ENCODE assay signal across 17 cellular contexts in the genomic region with DNA sequence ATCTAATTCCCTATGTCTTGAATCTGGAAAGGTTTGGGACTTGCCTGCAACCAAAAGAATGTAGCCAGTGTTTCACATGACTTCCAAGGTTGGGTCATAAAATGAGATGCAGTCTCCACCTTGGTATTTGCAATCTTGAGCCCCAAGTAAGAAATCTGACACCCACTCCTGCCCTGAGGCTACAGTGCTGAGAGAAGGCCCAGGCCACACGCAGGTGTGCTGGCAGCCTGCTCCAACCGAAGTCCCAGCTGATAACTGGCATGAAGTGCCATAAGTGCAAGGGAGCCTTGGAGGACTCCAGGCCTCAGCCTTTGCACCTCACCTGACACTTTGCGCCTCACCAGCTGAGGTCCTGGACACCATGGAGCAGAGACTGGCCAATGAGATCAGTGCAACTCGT.
DNase-seq lines count a peak whose midpoint lies in the region; FAIRE-seq and TF ChIP-seq lines count a peak whose summit lies in the region.
"Had no signal": no experiment of that assay in that cellular context is flagged by ENCODE, and none has a peak within 500 bp of the region (broad histone marks: within the 10 kb centered on the region; RNA-seq: fewer than 3 reads in every experiment).

No MANE protein-coding gene starts in this region.

- no peak for TF ChIP-seq POLR2A in sigmoid colon (IDR thresholded peaks at IDR 0.05)

- no peak for TF ChIP-seq EP300 in sigmoid colon (IDR thresholded peaks at IDR 0.05)

- H3K27me3 ChIP-seq in Karpas-422 (ENCODE audit: low read length) (no peaks in the 10 kb centered on the region), mammary epithelial cell (ENCODE audit: insufficient read depth, low read length) (no peaks in the 10 kb centered on the region), sigmoid colon (no peaks in the 10 kb centered on the region)
- H3K27me3 ChIP-seq: dorsolateral prefrontal cortex, ovary, Peyer's patch, tibial artery had no signal

- no peak overlapping the region for H3K9ac ChIP-seq in Karpas-422 (ENCODE audit: low read length)
- no peak overlapping the region for H3K9ac ChIP-seq in mammary epithelial cell (ENCODE audit: insufficient read depth, low read length)

- dilution Hi-C loops in mammary epithelial cell (cut with HindIII; ENCODE audit: low sequenced_read_pairs): no loop called here

- H3K36me3 ChIP-seq in Karpas-422 (ENCODE audit: insufficient read depth, low read length): no peaks in the 10 kb centered on the region
- no peaks in the 10 kb centered on the region for H3K36me3 ChIP-seq in mammary epithelial cell (ENCODE audit: insufficient read depth, low read length)
- no peaks in the 10 kb centered on the region for H3K36me3 ChIP-seq in sigmoid colon
- H3K36me3 ChIP-seq: ovary, Peyer's patch, tibial artery had no signal

- no peaks in the 10 kb centered on the region for H3K9me3 ChIP-seq in Karpas-422 (ENCODE audit: low read length)
- no peaks in the 10 kb centered on the region for H3K9me3 ChIP-seq in mammary epithelial cell (replicated peaks; ENCODE audit: insufficient read depth, low read length)
- no peaks in the 10 kb centered on the region for H3K9me3 ChIP-seq in sigmoid colon
- H3K9me3 ChIP-seq: ovary, Peyer's patch, tibial artery had no signal

- CTCF ChIA-PET in mammary epithelial cell (lab: Charles Lee; ENCODE audit: low non-redundant PET): no interaction called here

- no TSS peak for BruUV-seq in mammary epithelial cell (replicated peaks; lab: Mats Ljungman, UMichigan)

- peak; percentile 15 for DNase-seq in NCI-H2196 (lab: John Stamatoyannopoulos, UW; ENCODE audit: unreplicated experiment)
- no peak for DNase-seq in NCI-H2196 treated with DMSO at 0.1 percent for 48 hours (lab: John Stamatoyannopoulos, UW; ENCODE audit: unreplicated experiment)
- peak; percentile 50 for DNase-seq in Karpas-422
- peak; percentile 61 for DNase-seq in mammary epithelial cell
- DNase-seq in sigmoid colon: peak; percentile 55
- DNase-seq in H4 (ENCODE audit: low spot score): no peak
- DNase-seq in D721Med (ENCODE audit: insufficient read length, low spot score): no peak
- DNase-seq in NCI-H446 treated with DMSO at 0.1 percent for 48 hours (lab: John Stamatoyannopoulos, UW): no peak
- DNase-seq: CD4-positive, alpha-beta memory T cell; dorsolateral prefrontal cortex; NCI-H187; NCI-H526 treated with DMSO at 0.1 percent for 48 hours; ovary; Peyer's patch had no signal

- TF ChIP-seq CTCF in mammary epithelial cell (conservative IDR thresholded peaks at IDR 0.05 in 1 of 2, IDR thresholded peaks at IDR 0.05 in 1 of 2; ENCODE audit: extremely low read depth in 1 of 2, insufficient read depth in 1 of 2, low read depth in 1 of 2, low read length in 2 of 2): no peak
- no peak for TF ChIP-seq CTCF in sigmoid colon (IDR thresholded peaks at IDR 0.05)
- no peak for TF ChIP-seq CTCF in D721Med (IDR thresholded peaks at IDR 0.05; ENCODE audit: insufficient read depth, missing control alignments)

- 85% methylated on average over 4 of the region's 4 CpGs for WGBS in mammary epithelial cell (ENCODE audit: low coverage, missing lambda C conversion rate)
- 94% methylated on average over 4 of the region's 4 CpGs for WGBS in sigmoid colon, 2 donors

- H4K20me1 ChIP-seq in Karpas-422 (ENCODE audit: insufficient read depth, low read depth, low read length) (peaks cover 4% of the 10 kb centered on the region; the same call in 1 of the 2 replicates), mammary epithelial cell (ENCODE audit: insufficient read depth, low read length) (no peaks in the 10 kb centered on the region)

- FAIRE-seq in D721Med (lab: Jason Lieb, UNC): no peak
- FAIRE-seq: A204.1 had no signal

- H3K27ac ChIP-seq in Karpas-422 (ENCODE audit: low read length) (no peak overlapping the region), mammary epithelial cell (ENCODE audit: insufficient read depth, low read depth, low read length) (no peak overlapping the region), sigmoid colon (no peak overlapping the region)
- H3K27ac ChIP-seq: dorsolateral prefrontal cortex, ovary, Peyer's patch, tibial artery had no signal

- H3K9me2 ChIP-seq in Karpas-422 (replicated peaks; ENCODE audit: insufficient read depth, low read length): no peaks in the 10 kb centered on the region

- intact Hi-C loops in mammary epithelial cell (cut with micrococcal nuclease) (no loop called here), sigmoid colon (cut with DNase I) (no loop called here)

- no peak overlapping the region for H2AFZ ChIP-seq in Karpas-422 (ENCODE audit: low read length)
- no peak overlapping the region for H2AFZ ChIP-seq in mammary epithelial cell (ENCODE audit: low read depth, low read length)

- in situ Hi-C loops in mammary epithelial cell (cut with MboI; ENCODE audit: low sequenced_read_pairs in 2 of 2): loop anchor here in 1 of 2 donors (25.0 kb wide), 1 partner anchor 889 kb away; no protein-coding TSS in a partner anchor

- H3K4me2 ChIP-seq in Karpas-422 (ENCODE audit: low read depth, low read length, poor library complexity, severe bottlenecking): peak overlapping the region; percentile 21
- H3K4me2 ChIP-seq in mammary epithelial cell (ENCODE audit: insufficient read depth, low read depth, low read length): no peak overlapping the region

- H3K4me3 ChIP-seq in Karpas-422 (ENCODE audit: low read length): no peak overlapping the region
- H3K4me3 ChIP-seq in mammary epithelial cell (replicated peaks in 1 of 3; ENCODE audit: insufficient read depth in 1 of 3, low read depth in 2 of 3, low read length in 3 of 3): no peak overlapping the region
- H3K4me3 ChIP-seq in sigmoid colon: no peak overlapping the region
- H3K4me3 ChIP-seq: dorsolateral prefrontal cortex, ovary, Peyer's patch, skin epidermis, tibial artery had no signal

- no peaks in the 10 kb centered on the region for H3K79me2 ChIP-seq in Karpas-422 (ENCODE audit: low read length)
- H3K79me2 ChIP-seq in mammary epithelial cell (ENCODE audit: insufficient read depth, low read length): no peaks in the 10 kb centered on the region

- H3K4me1 ChIP-seq in Karpas-422 (ENCODE audit: low read length) (peaks cover 24% of the 10 kb centered on the region), mammary epithelial cell (ENCODE audit: insufficient read depth, low read length) (peaks cover 66% of the 10 kb centered on the region), sigmoid colon (no peaks in the 10 kb centered on the region)

Comparison
In these comparisons a context has a peak if more than half of its experiments do, and no peak if none do; other contexts are left out.
1. DNase-seq: peak in NCI-H2196 (single experiment), Karpas-422 (single experiment), mammary epithelial cell (single experiment) and sigmoid colon (single experiment); none in NCI-H2196 treated with DMSO at 0.1 percent for 48 hours (single experiment), H4 (single experiment), D721Med (single experiment) and NCI-H446 treated with DMSO at 0.1 percent for 48 hours (single experiment).